ENCODE assay signal across 14 cellular contexts in the genomic region with DNA sequence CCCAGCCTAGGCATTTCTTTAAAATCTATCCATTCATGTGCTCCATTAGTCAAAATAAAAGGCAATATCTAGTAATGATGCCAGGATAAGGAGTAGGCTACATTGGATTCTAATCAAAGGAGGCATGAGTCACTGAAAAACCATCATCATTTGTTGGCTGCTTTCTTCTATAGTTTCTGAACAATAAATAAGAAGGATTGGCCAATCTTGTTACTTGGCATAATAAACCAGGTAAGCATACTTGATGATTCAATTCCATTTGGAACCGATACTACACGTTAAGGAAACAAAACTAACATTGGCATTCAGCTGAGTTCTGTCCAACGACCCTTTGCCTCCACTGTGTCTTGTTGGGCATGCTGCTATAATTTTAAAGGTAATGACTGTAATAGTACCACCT. TPM values are rescaled to one million over a fixed set of nuclear protein-coding genes. Genes with fewer than 3 reads are reported as not detected.
DNase-seq lines count a peak whose midpoint lies in the region; ATAC-seq lines count a peak whose summit lies in the region.
"Had no signal": no experiment of that assay in that cellular context is flagged by ENCODE, and none has a peak within 500 bp of the region (broad histone marks: within the 10 kb centered on the region; RNA-seq: fewer than 3 reads in every experiment).

No MANE protein-coding gene starts in this region.

- peaks cover 2% of the 10 kb centered on the region for H3K36me3 Mint-ChIP-seq in activated naive CD8-positive, alpha-beta T cell treated with anti-CD3 and anti-CD28 coated beads for 36 hours
- H3K36me3 Mint-ChIP-seq: natural killer cell had no signal

- peaks cover 37% of the 10 kb centered on the region for H3K4me1 Mint-ChIP-seq in activated naive CD8-positive, alpha-beta T cell treated with anti-CD3 and anti-CD28 coated beads for 36 hours

- H3K9me3 Mint-ChIP-seq in activated naive CD8-positive, alpha-beta T cell treated with anti-CD3 and anti-CD28 coated beads for 36 hours = no peaks in the 10 kb centered on the region
- H3K9me3 Mint-ChIP-seq: CD4-positive, alpha-beta T cell; natural killer cell had no signal

- peaks cover 49% of the 10 kb centered on the region for H3K4me1 ChIP-seq in skeletal muscle satellite cell (ENCODE audit: control insufficient read depth, insufficient read depth, low read length)

- H3K9me3 ChIP-seq in skeletal muscle satellite cell (replicated peaks; ENCODE audit: low read length) = no peaks in the 10 kb centered on the region

- no peaks in the 10 kb centered on the region for H3K27me3 Mint-ChIP-seq in activated naive CD8-positive, alpha-beta T cell treated with anti-CD3 and anti-CD28 coated beads for 36 hours
- H3K27me3 Mint-ChIP-seq: CD4-positive, alpha-beta T cell had no signal

- H3K9ac ChIP-seq in skeletal muscle satellite cell (ENCODE audit: low read depth, low read length) = no peak overlapping the region

- no peak overlapping the region for H3K4me3 ChIP-seq in skeletal muscle satellite cell (ENCODE audit: low read length)

- H3K27ac Mint-ChIP-seq in activated naive CD8-positive, alpha-beta T cell treated with anti-CD3 and anti-CD28 coated beads for 36 hours = peak overlapping the region; percentile 75
- H3K27ac Mint-ChIP-seq: CD4-positive, alpha-beta T cell; natural killer cell had no signal

- no peak for ATAC-seq in GM18909 (IDR thresholded peaks at IDR 0.05; ENCODE audit: poor library complexity, unreplicated experiment)

- peak overlapping the region; percentile 24 for H3K4me3 Mint-ChIP-seq in activated naive CD8-positive, alpha-beta T cell treated with anti-CD3 and anti-CD28 coated beads for 36 hours
- H3K4me3 Mint-ChIP-seq: CD4-positive, alpha-beta T cell; natural killer cell had no signal

- DNase-seq in ELR (ENCODE audit: low read depth) (peak; percentile 47), fibroblast of gingiva (ENCODE audit: low read depth) (peak; percentile 51), CD1c-positive myeloid dendritic cell (ENCODE audit: extremely low spot score) (no peak), OCI-M2 (lab: John Stamatoyannopoulos, UW; ENCODE audit: unreplicated experiment) (no peak)
- no peak for DNase-seq in activated naive CD8-positive, alpha-beta T cell treated with anti-CD3 and anti-CD28 coated beads for 36 hours
- no peak for DNase-seq in stimulated activated naive CD4-positive, alpha-beta T cell treated with Interleukin-2 at 50 U/mL for 16 hours (lab: John Stamatoyannopoulos, UW)
- DNase-seq: activated T-cell treated with anti-CD3 and anti-CD28 coated beads, Interleukin-2, amount 50 U/mL, for 1 hour; brain microvascular endothelial cell; CD4-positive, alpha-beta T cell; islet precursor cell; natural killer cell; NCI-H2227 treated with DMSO at 0.1 percent for 48 hours had no signal

- H3K36me3 ChIP-seq in skeletal muscle satellite cell (ENCODE audit: insufficient read depth, low read length) = no peaks in the 10 kb centered on the region
- H3K36me3 ChIP-seq: brain microvascular endothelial cell had no signal

- no peaks in the 10 kb centered on the region for H3K27me3 ChIP-seq in skeletal muscle satellite cell (ENCODE audit: control insufficient read depth, insufficient read depth, low read length)
- H3K27me3 ChIP-seq: brain microvascular endothelial cell had no signal

- peak overlapping the region; percentile 0 for H3K4me2 ChIP-seq in skeletal muscle satellite cell (ENCODE audit: low read length)

RNA-seq across cellular contexts. Expression of a gene that starts 27.2 kb away (rescaled TPM):
- total RNA-seq in activated naive CD8-positive, alpha-beta T cell treated with anti-CD3 and anti-CD28 coated beads for 36 hours = 1 to 10 TPM; 1.4 to 1.5 TPM
- total RNA-seq in skeletal muscle satellite cell (2012; rRNA removed) = 19.7 and 23.6 TPM in 2 replicates
- total RNA-seq: CD4-positive, alpha-beta T cell; natural killer cell had no signal

Comparison
In these comparisons a context has a peak if more than half of its experiments do, and no peak if none do; other contexts are left out.
1. DNase-seq: peak in ELR (single experiment) and fibroblast of gingiva (single experiment); none in activated naive CD8-positive, alpha-beta T cell treated with anti-CD3 and anti-CD28 coated beads for 36 hours (single experiment), CD1c-positive myeloid dendritic cell (single experiment), OCI-M2 (single experiment) and stimulated activated naive CD4-positive, alpha-beta T cell treated with Interleukin-2 at 50 U/mL for 16 hours (single experiment).